20 cellular contexts compared by ENCODE assay signal in the genomic region with DNA sequence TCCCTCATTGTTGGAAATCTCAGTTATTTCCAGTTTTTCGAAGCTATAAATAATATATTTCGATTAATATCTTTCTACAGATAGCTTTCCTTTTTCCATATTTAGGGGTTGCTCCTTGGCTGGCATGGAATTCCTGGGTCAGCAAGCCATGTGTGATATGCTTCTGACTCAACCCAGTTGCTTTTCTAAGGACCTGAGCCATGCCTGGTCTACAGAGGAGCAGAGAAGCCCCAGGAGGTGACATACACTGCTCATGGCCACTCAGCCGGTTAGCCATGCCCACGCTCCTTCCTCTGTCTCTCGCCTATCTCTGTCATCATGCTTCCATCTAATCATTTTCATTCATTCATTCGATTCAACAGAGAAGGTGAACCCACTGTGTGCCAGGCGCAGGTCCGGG. TPM values are rescaled to one million over a fixed set of nuclear protein-coding genes. Genes with fewer than 3 reads are reported as not detected.
"Had no signal": no experiment of that assay in that cellular context is flagged by ENCODE, and none has a peak within 500 bp of the region (broad histone marks: within the 10 kb centered on the region; RNA-seq: fewer than 3 reads in every experiment).

No MANE protein-coding gene starts in this region.

- ATAC-seq: activated CD8-positive, alpha-beta T cell treated with anti-CD3 and anti-CD28 coated beads for 36 hours; left lobe of liver; stimulated activated naive CD8-positive, alpha-beta T cell treated with anti-CD3 and anti-CD28 coated beads, Interleukin-15, amount 100 ng/mL, for 72 hours had no signal

- H3K9me3 ChIP-seq: esophagus squamous epithelium, testis, upper lobe of left lung had no signal

- H3K27me3 ChIP-seq: esophagus squamous epithelium, testis, upper lobe of left lung had no signal

- H3K27ac ChIP-seq: esophagus squamous epithelium, testis, upper lobe of left lung had no signal

- H3K36me3 ChIP-seq: esophagus squamous epithelium, upper lobe of left lung had no signal

- DNase-seq: activated B cell treated with CpG ODN at 0.5 μM for 24 hours; activated CD4-positive, alpha-beta T cell treated with anti-CD3 and anti-CD28 coated beads for 4 hours; activated CD8-positive, alpha-beta T cell treated with anti-CD3 and anti-CD28 coated beads for 36 hours; activated gamma-delta T cell; activated T-cell treated with anti-CD3 and anti-CD28 coated beads, Interleukin-2, amount 50 U/mL, for 1 hour; amniotic stem cell; effector CD8-positive, alpha-beta T cell; esophagus squamous epithelium; hippocampal formation; islet precursor cell; mammary epithelial cell; nephron progenitor cell; occipital lobe; posterior cingulate gyrus; retina; stimulated activated naive CD8-positive, alpha-beta T cell treated with anti-CD3 and anti-CD28 coated beads, Interleukin-15, amount 100 ng/mL, for 72 hours; testis; upper lobe of left lung had no signal

- H3K36me3 Mint-ChIP-seq: activated naive CD8-positive, alpha-beta T cell had no signal

- H3K4me3 ChIP-seq: esophagus squamous epithelium, testis, upper lobe of left lung had no signal

- H3K27me3 Mint-ChIP-seq: activated naive CD8-positive, alpha-beta T cell had no signal

- H3K9me3 Mint-ChIP-seq: activated B cell treated with CpG ODN at 0.5 μM for 24 hours; activated CD8-positive, alpha-beta T cell treated with anti-CD3 and anti-CD28 coated beads for 36 hours; stimulated activated naive CD8-positive, alpha-beta T cell treated with anti-CD3 and anti-CD28 coated beads, Interleukin-15, amount 100 ng/mL, for 72 hours had no signal

- H3K27ac Mint-ChIP-seq: activated B cell treated with CpG ODN at 0.5 μM for 24 hours; activated CD8-positive, alpha-beta T cell treated with anti-CD3 and anti-CD28 coated beads for 36 hours; activated naive CD8-positive, alpha-beta T cell; nephron progenitor cell had no signal

- H3K4me3 Mint-ChIP-seq: activated B cell treated with CpG ODN at 0.5 μM for 24 hours; activated CD8-positive, alpha-beta T cell treated with anti-CD3 and anti-CD28 coated beads for 36 hours; activated naive CD8-positive, alpha-beta T cell; nephron progenitor cell; stimulated activated naive CD8-positive, alpha-beta T cell treated with anti-CD3 and anti-CD28 coated beads, Interleukin-15, amount 100 ng/mL, for 72 hours had no signal

- H3K4me1 ChIP-seq: esophagus squamous epithelium, testis had no signal

RNA-seq across cellular contexts. Expression of a gene that starts 23.2 kb away (rescaled TPM):
- total RNA-seq: activated B cell treated with CpG ODN at 0.5 μM for 24 hours had no signal
